9 cellular contexts compared by ENCODE assay signal in the genomic region with DNA sequence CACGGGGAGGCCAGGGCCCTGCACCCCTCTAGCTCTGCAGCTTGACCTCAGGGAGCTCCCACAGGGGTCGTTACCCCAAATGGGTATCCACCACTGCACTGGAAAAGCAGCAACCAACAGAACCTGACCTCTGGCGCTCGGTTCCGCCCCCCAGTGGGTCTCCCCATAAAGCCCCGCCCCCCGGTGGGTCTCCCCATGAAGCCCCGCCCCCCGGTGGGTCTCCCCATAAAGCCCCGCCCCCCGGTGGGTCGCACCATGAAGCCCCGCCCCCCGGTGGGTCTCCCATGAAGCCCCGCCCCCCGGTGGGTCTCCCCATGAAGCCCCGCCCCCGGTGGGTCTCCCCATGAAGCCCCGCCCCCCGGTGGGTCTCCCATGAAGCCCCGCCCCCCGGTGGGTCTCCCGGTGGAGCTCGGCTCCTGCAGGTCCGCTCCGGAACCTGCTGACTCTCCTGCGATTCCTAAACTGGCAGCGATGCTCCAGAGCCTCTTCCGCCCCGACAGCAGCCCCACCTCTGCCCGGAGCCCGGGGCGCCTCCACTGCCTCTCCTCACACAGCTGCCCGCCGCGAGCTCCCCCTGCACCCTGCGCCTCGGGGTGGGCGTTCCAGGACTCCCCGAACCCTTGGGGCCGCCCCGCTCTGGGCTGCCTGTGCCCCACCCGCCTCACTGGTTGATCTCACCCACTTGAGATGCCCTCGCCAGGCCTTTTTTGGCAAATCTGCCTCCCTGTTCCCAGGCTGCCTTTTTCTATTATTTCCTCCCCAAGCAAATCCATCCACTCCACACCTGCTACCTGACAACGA.
A peak's percentile ranks its signal among the peaks of the same experiment; 100 is the strongest.
DNase-seq lines count a peak whose midpoint lies in the region; ATAC-seq lines count a peak whose summit lies in the region.
"Had no signal": no experiment of that assay in that cellular context is flagged by ENCODE, and none has a peak within 500 bp of the region (broad histone marks: within the 10 kb centered on the region; RNA-seq: fewer than 3 reads in every experiment).

No MANE protein-coding gene starts in this region.

- no peak for ATAC-seq in activated naive CD8-positive, alpha-beta T cell treated with anti-CD3 and anti-CD28 coated beads, Interleukin-2, amount 50 U/mL, for 24 hours
- no peak for ATAC-seq in GM18517 (IDR thresholded peaks at IDR 0.05; ENCODE audit: unreplicated experiment)
- no peak for ATAC-seq in GM21717 (IDR thresholded peaks at IDR 0.05; ENCODE audit: unreplicated experiment)

- H3K4me3 Mint-ChIP-seq in activated naive CD8-positive, alpha-beta T cell treated with anti-CD3 and anti-CD28 coated beads, Interleukin-2, amount 50 U/mL, for 24 hours: peak overlapping the region; percentile 24

- no peaks in the 10 kb centered on the region for H3K36me3 Mint-ChIP-seq in activated naive CD8-positive, alpha-beta T cell treated with anti-CD3 and anti-CD28 coated beads, Interleukin-2, amount 50 U/mL, for 24 hours (ENCODE audit: low read depth)

- no peaks in the 10 kb centered on the region for H3K27me3 Mint-ChIP-seq in activated naive CD8-positive, alpha-beta T cell treated with anti-CD3 and anti-CD28 coated beads, Interleukin-2, amount 50 U/mL, for 24 hours

- H3K4me1 Mint-ChIP-seq in activated naive CD8-positive, alpha-beta T cell treated with anti-CD3 and anti-CD28 coated beads, Interleukin-2, amount 50 U/mL, for 24 hours: peaks cover 12% of the 10 kb centered on the region

- H3K27ac Mint-ChIP-seq in activated naive CD8-positive, alpha-beta T cell treated with anti-CD3 and anti-CD28 coated beads, Interleukin-2, amount 50 U/mL, for 24 hours: peak overlapping the region; percentile 52

- peak; percentile 51 for DNase-seq in activated CD4-positive, alpha-beta T cell treated with anti-CD3 and anti-CD28 coated beads for 48 hours
- no peak for DNase-seq in activated CD4-positive, alpha-beta T cell treated with anti-CD3 and anti-CD28 coated beads for 1 hour
- DNase-seq in NCI-H146 (lab: John Stamatoyannopoulos, UW) (peak; percentile 45), kidney tubule cell (ENCODE audit: low spot score) (no peak)
- peak; percentile 41 for DNase-seq in activated naive CD8-positive, alpha-beta T cell treated with anti-CD3 and anti-CD28 coated beads, Interleukin-2, amount 50 U/mL, for 24 hours
- peak; percentile 67 for DNase-seq in stimulated activated CD8-positive, alpha-beta memory T cell treated with anti-CD3 and anti-CD28 coated beads, Interleukin-4, amount 100 ng/mL, for 48 hours
- DNase-seq: NCI-H69 had no signal

- no peaks in the 10 kb centered on the region for H3K9me3 Mint-ChIP-seq in activated naive CD8-positive, alpha-beta T cell treated with anti-CD3 and anti-CD28 coated beads, Interleukin-2, amount 50 U/mL, for 24 hours

Comparison
In these comparisons a context has a peak if more than half of its experiments do, and no peak if none do; other contexts are left out.
1. DNase-seq: peak in activated CD4-positive, alpha-beta T cell treated with anti-CD3 and anti-CD28 coated beads for 48 hours (single experiment), NCI-H146 (single experiment), activated naive CD8-positive, alpha-beta T cell treated with anti-CD3 and anti-CD28 coated beads, Interleukin-2, amount 50 U/mL, for 24 hours (single experiment) and stimulated activated CD8-positive, alpha-beta memory T cell treated with anti-CD3 and anti-CD28 coated beads, Interleukin-4, amount 100 ng/mL, for 48 hours (single experiment); none in activated CD4-positive, alpha-beta T cell treated with anti-CD3 and anti-CD28 coated beads for 1 hour (single experiment) and kidney tubule cell (single experiment).